ENCODE assay signal across 11 cellular contexts in genomic region chr15:74431645-74432044, GRCh38. TPM values are rescaled to one million over a fixed set of nuclear protein-coding genes. Genes with fewer than 3 reads are reported as not detected.
DNase-seq lines count a peak whose midpoint lies in the region; ATAC-seq, FAIRE-seq and TF ChIP-seq lines count a peak whose summit lies in the region.
"Had no signal": no experiment of that assay in that cellular context is flagged by ENCODE, and none has a peak within 500 bp of the region (broad histone marks: within the 10 kb centered on the region; RNA-seq: fewer than 3 reads in every experiment).

No MANE protein-coding gene starts in this region.

- TF ChIP-seq CTCF in keratinocyte (optimal IDR thresholded peaks at IDR 0.05 in 1 of 3, IDR thresholded peaks at IDR 0.05 in 1 of 3, conservative IDR thresholded peaks at IDR 0.05 in 1 of 3; ENCODE audit: extremely low read depth in 1 of 3, insufficient read depth in 2 of 3, low read length in 3 of 3): no peak
- TF ChIP-seq CTCF in GM10266 (IDR thresholded peaks at IDR 0.05; ENCODE audit: control insufficient read depth, insufficient read depth, low read depth, missing control alignments): no peak

- H3K27me3 Mint-ChIP-seq in activated T-helper 17 cell treated with anti-CD3 and anti-CD28 coated beads, Interleukin-2, amount 50 U/mL, for 72 hours: no peaks in the 10 kb centered on the region

- H3K9me3 Mint-ChIP-seq in activated T-helper 17 cell treated with anti-CD3 and anti-CD28 coated beads, Interleukin-2, amount 50 U/mL, for 72 hours: no peaks in the 10 kb centered on the region

- peaks cover 22% of the 10 kb centered on the region for H4K20me1 ChIP-seq in keratinocyte (ENCODE audit: control insufficient read depth, extremely low read depth, insufficient read depth, low read length)

- H3K36me3 ChIP-seq in keratinocyte (ENCODE audit: control insufficient read depth in 2 of 2, extremely low read depth in 1 of 2, insufficient read depth in 2 of 2, low read length in 2 of 2): peaks cover 2 to 26% of the 10 kb centered on the region in 2 experiments

- peak overlapping the region; percentile 80 for H3K9ac ChIP-seq in keratinocyte (ENCODE audit: control insufficient read depth, extremely low read depth, insufficient read depth, low read length)

- dilution Hi-C loops in keratinocyte (cut with MboI; ENCODE audit: extremely low pct_ligation_motif_present, low sequenced_read_pairs): no loop called here

- H3K4me2 ChIP-seq in keratinocyte (ENCODE audit: control insufficient read depth, extremely low read depth, insufficient read depth, low read depth, low read length): peak overlapping the region; percentile 91

- H3K27me3 ChIP-seq in keratinocyte (ENCODE audit: control insufficient read depth, extremely low read depth, insufficient read depth, low read length): no peaks in the 10 kb centered on the region

- peaks cover 36% of the 10 kb centered on the region for H3K4me1 ChIP-seq in keratinocyte (ENCODE audit: control insufficient read depth, extremely low read depth, insufficient read depth, low read length)

- peaks cover 74% of the 10 kb centered on the region for H3K79me2 ChIP-seq in keratinocyte (ENCODE audit: control insufficient read depth, insufficient read depth, low read length)

- H3K4me3 ChIP-seq in keratinocyte (ENCODE audit: control insufficient read depth in 2 of 3, extremely low read depth in 1 of 3, insufficient read depth in 2 of 3, low read depth in 1 of 3, low read length in 3 of 3): peak overlapping the region; percentile 77 to 88 (median 83)

- H2AFZ ChIP-seq in keratinocyte (ENCODE audit: control insufficient read depth, low read length): no peak overlapping the region

- H3K27ac ChIP-seq in keratinocyte (ENCODE audit: control insufficient read depth, insufficient read depth, low read length): no peak overlapping the region

- H3K4me3 Mint-ChIP-seq in activated T-helper 17 cell treated with anti-CD3 and anti-CD28 coated beads, Interleukin-2, amount 50 U/mL, for 72 hours: peak overlapping the region; percentile 90

- H3K9me1 ChIP-seq in keratinocyte (ENCODE audit: control insufficient read depth, extremely low read depth, insufficient read depth, low read length): peaks cover 13% of the 10 kb centered on the region

- peak overlapping the region; percentile 82 for H3K27ac Mint-ChIP-seq in activated T-helper 17 cell treated with anti-CD3 and anti-CD28 coated beads, Interleukin-2, amount 50 U/mL, for 72 hours

- no peaks in the 10 kb centered on the region for H3K9me3 ChIP-seq in keratinocyte (ENCODE audit: control insufficient read depth, low read depth, low read length)

- H3K36me3 Mint-ChIP-seq in activated T-helper 17 cell treated with anti-CD3 and anti-CD28 coated beads, Interleukin-2, amount 50 U/mL, for 72 hours (ENCODE audit: low read depth): peaks cover 58% of the 10 kb centered on the region

- no peak for ATAC-seq in activated T-helper 17 cell treated with anti-CD3 and anti-CD28 coated beads, Interleukin-2, amount 50 U/mL, for 72 hours (replicated peaks)

- DNase-seq in activated T-cell treated with anti-CD3 and anti-CD28 coated beads for 48 hours (ENCODE audit: low read depth): peak; percentile 26
- no peak for DNase-seq in activated T-cell treated with anti-CD3 and anti-CD28 coated beads for 4 hours
- DNase-seq in keratinocyte (ENCODE audit: low read depth, low spot score): no peak
- peak; percentile 21 for DNase-seq in superior temporal gyrus (ENCODE audit: extremely low spot score)
- DNase-seq in mesenteric fat pad (ENCODE audit: low spot score): no peak
- DNase-seq in GM10266 (ENCODE audit: extremely low spot score): no peak
- no peak for DNase-seq in NCI-H748 treated with DMSO at 0.1 percent for 48 hours (lab: John Stamatoyannopoulos, UW)
- DNase-seq: activated gamma-delta T cell, occipital lobe, SHP77 had no signal

- peaks cover 38% of the 10 kb centered on the region for H3K4me1 Mint-ChIP-seq in activated T-helper 17 cell treated with anti-CD3 and anti-CD28 coated beads, Interleukin-2, amount 50 U/mL, for 72 hours

- no peak for FAIRE-seq in keratinocyte (lab: Jason Lieb, UNC)

RNA-seq across cellular contexts. Expression of gene SEMA7A, which starts 2.1 kb away (rescaled TPM):
- total RNA-seq in activated T-helper 17 cell treated with anti-CD3 and anti-CD28 coated beads, Interleukin-2, amount 50 U/mL, for 72 hours: 10 to 100 TPM; 11.7 to 44.9 TPM
- 8.0 to 15.5 TPM (median 8.1 TPM) in 3 replicates for polyA plus RNA-seq in keratinocyte
- 6.4 TPM for polyA plus RNA-seq in keratinocyte (2011; ENCODE audit: low read depth)
- 3.7 and 3.8 TPM in 2 replicates for polyA plus RNA-seq in keratinocyte (2011; cell fraction: cytosol; rRNA removed)
- 21.0 and 21.5 TPM in 2 replicates for polyA plus RNA-seq in keratinocyte (2011; cell fraction: nucleus; rRNA removed)
- polyA plus RNA-seq in keratinocyte (2012; ENCODE audit: low replicate concordance): 12.2 and 17.7 TPM in 2 replicates
- polyA minus RNA-seq in keratinocyte: 15.0 to 36.5 TPM (median 16.5 TPM) in 3 replicates
- polyA minus RNA-seq in keratinocyte (2011; cell fraction: cytosol; rRNA and poly(A)+ RNA removed): 11.1 TPM
- polyA minus RNA-seq in keratinocyte (2011; cell fraction: nucleus; rRNA and poly(A)+ RNA removed): 22.6 and 23.0 TPM in 2 replicates
- 2.1 TPM for total RNA-seq in mesenteric fat pad

RNA-seq across cellular contexts. Expression of gene UBL7, which starts 29.3 kb away (rescaled TPM):
- total RNA-seq in activated T-helper 17 cell treated with anti-CD3 and anti-CD28 coated beads, Interleukin-2, amount 50 U/mL, for 72 hours: 10 to 100 TPM; 38.0 to 52.6 TPM
- polyA plus RNA-seq in keratinocyte: 43.4 to 48.9 TPM (median 45.8 TPM) in 3 replicates
- polyA plus RNA-seq in keratinocyte (2011; ENCODE audit: low read depth): 10.6 TPM
- 45.8 and 55.5 TPM in 2 replicates for polyA plus RNA-seq in keratinocyte (2011; cell fraction: cytosol; rRNA removed)
- polyA plus RNA-seq in keratinocyte (2011; cell fraction: nucleus; rRNA removed): 21.1 and 25.7 TPM in 2 replicates
- polyA plus RNA-seq in keratinocyte (2012; ENCODE audit: low replicate concordance): 31.4 and 44.2 TPM in 2 replicates
- polyA minus RNA-seq in keratinocyte: 58.8 to 84.2 TPM (median 65.8 TPM) in 3 replicates
- polyA minus RNA-seq in keratinocyte (2011; cell fraction: cytosol; rRNA and poly(A)+ RNA removed): 56.4 TPM
- 12.6 and 21.0 TPM in 2 replicates for polyA minus RNA-seq in keratinocyte (2011; cell fraction: nucleus; rRNA and poly(A)+ RNA removed)
- 32.4 TPM for total RNA-seq in mesenteric fat pad

Comparison
In these comparisons a context has a peak if more than half of its experiments do, and no peak if none do; other contexts are left out.
1. DNase-seq: peak in activated T-cell treated with anti-CD3 and anti-CD28 coated beads for 48 hours (single experiment) and superior temporal gyrus (single experiment); none in activated T-cell treated with anti-CD3 and anti-CD28 coated beads for 4 hours (single experiment), keratinocyte (single experiment), mesenteric fat pad (single experiment), GM10266 (single experiment) and NCI-H748 treated with DMSO at 0.1 percent for 48 hours (single experiment).